ENCODE assay signal across 1 cellular context in the genomic region with DNA sequence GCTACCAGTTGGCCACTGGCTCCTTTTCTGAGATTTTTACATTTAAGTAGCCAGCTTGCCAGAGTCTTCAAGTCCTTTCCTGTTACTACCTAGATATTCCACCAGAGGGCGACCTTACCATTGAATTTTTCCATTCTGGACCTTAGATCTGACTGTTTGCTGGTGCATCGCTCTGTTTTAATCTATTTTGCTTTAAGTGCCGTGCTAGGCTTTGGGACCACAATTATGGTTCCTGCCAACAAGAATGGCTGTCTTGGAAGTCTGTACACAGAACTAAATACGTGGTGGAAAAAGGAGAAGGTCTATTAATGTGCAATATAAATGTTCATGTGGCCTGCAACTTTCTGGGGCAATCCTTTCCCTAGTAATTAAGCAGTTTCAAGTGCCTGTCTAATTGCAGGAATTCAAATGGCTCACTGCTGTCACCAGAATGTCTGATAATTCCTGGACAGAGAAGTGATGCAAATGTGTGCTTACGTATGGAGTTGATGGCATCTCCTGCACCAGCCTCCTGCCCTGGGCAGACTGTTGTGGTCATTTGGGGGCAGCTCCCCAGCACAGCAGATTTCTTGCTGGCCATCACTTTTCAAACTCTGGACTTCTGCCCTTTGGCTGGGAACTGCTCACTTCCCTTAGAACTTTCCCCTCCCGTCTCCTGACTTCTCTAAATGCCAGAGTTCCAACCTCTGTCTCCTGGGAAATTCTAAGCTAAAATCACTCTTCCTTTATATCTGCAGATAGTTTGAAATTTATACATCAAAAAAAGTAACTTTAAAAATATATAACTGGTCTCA.
TF ChIP-seq lines count a peak whose summit lies in the region.

No MANE protein-coding gene starts in this region.

TF ChIP-seq in K562, 482 proteins besides CTCF, POLR2A, EP300 and RAD21 (continued from another document):
- TF ChIP-seq, protein P1, sequence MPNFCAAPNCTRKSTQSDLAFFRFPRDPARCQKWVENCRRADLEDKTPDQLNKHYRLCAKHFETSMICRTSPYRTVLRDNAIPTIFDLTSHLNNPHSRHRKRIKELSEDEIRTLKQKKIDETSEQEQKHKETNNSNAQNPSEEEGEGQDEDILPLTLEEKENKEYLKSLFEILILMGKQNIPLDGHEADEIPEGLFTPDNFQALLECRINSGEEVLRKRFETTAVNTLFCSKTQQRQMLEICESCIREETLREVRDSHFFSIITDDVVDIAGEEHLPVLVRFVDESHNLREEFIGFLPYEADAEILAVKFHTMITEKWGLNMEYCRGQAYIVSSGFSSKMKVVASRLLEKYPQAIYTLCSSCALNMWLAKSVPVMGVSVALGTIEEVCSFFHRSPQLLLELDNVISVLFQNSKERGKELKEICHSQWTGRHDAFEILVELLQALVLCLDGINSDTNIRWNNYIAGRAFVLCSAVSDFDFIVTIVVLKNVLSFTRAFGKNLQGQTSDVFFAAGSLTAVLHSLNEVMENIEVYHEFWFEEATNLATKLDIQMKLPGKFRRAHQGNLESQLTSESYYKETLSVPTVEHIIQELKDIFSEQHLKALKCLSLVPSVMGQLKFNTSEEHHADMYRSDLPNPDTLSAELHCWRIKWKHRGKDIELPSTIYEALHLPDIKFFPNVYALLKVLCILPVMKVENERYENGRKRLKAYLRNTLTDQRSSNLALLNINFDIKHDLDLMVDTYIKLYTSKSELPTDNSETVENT (CRISPR knock-in tag; IDR thresholded peaks at IDR 0.05): no peak
- TF ChIP-seq, protein P2, sequence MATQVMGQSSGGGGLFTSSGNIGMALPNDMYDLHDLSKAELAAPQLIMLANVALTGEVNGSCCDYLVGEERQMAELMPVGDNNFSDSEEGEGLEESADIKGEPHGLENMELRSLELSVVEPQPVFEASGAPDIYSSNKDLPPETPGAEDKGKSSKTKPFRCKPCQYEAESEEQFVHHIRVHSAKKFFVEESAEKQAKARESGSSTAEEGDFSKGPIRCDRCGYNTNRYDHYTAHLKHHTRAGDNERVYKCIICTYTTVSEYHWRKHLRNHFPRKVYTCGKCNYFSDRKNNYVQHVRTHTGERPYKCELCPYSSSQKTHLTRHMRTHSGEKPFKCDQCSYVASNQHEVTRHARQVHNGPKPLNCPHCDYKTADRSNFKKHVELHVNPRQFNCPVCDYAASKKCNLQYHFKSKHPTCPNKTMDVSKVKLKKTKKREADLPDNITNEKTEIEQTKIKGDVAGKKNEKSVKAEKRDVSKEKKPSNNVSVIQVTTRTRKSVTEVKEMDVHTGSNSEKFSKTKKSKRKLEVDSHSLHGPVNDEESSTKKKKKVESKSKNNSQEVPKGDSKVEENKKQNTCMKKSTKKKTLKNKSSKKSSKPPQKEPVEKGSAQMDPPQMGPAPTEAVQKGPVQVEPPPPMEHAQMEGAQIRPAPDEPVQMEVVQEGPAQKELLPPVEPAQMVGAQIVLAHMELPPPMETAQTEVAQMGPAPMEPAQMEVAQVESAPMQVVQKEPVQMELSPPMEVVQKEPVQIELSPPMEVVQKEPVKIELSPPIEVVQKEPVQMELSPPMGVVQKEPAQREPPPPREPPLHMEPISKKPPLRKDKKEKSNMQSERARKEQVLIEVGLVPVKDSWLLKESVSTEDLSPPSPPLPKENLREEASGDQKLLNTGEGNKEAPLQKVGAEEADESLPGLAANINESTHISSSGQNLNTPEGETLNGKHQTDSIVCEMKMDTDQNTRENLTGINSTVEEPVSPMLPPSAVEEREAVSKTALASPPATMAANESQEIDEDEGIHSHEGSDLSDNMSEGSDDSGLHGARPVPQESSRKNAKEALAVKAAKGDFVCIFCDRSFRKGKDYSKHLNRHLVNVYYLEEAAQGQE (CRISPR knock-in tag; IDR thresholded peaks at IDR 0.05; ENCODE audit: low read depth): no peak
- no peak for TF ChIP-seq ZNF23 (CRISPR knock-in tag; IDR thresholded peaks at IDR 0.05)
- TF ChIP-seq WHSC1 (IDR thresholded peaks at IDR 0.05; ENCODE audit: low read length): no peak
- TF ChIP-seq SMARCC2 (IDR thresholded peaks at IDR 0.05; ENCODE audit: low read depth): no peak
- TF ChIP-seq, protein P3, sequence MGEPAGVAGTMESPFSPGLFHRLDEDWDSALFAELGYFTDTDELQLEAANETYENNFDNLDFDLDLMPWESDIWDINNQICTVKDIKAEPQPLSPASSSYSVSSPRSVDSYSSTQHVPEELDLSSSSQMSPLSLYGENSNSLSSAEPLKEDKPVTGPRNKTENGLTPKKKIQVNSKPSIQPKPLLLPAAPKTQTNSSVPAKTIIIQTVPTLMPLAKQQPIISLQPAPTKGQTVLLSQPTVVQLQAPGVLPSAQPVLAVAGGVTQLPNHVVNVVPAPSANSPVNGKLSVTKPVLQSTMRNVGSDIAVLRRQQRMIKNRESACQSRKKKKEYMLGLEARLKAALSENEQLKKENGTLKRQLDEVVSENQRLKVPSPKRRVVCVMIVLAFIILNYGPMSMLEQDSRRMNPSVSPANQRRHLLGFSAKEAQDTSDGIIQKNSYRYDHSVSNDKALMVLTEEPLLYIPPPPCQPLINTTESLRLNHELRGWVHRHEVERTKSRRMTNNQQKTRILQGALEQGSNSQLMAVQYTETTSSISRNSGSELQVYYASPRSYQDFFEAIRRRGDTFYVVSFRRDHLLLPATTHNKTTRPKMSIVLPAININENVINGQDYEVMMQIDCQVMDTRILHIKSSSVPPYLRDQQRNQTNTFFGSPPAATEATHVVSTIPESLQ (CRISPR knock-in tag; IDR thresholded peaks at IDR 0.05): no peak
